ENCODE assay signal across 24 cellular contexts in the genomic region with DNA sequence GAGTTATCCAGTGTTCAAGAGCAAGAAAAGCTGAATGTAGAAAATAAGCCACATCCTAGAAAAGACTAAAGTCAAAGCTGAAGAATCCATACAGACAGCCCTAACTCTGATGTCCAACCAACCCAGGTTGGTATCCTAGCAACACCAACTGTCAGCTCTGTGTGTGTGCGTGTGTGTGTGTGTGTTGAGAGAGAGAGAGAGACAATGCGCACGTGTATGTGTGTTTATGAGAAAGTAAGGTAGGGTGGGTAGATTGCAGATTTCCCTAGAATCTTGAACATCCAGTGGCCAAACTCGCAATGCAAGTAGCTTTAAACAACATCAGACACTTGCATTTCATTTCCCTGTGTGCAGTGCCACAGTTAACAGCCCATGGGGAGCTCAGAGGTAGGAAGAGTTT.
"Had no signal": no experiment of that assay in that cellular context is flagged by ENCODE, and none has a peak within 500 bp of the region (broad histone marks: within the 10 kb centered on the region; RNA-seq: fewer than 3 reads in every experiment).

No MANE protein-coding gene starts in this region.

- H3K79me2 ChIP-seq: parathyroid adenoma had no signal

- H3K27me3 ChIP-seq: adrenal gland, breast epithelium, gastrocnemius medialis, heart left ventricle, spleen, testis, upper lobe of left lung had no signal

- H3K4me3 Mint-ChIP-seq: activated CD4-positive, alpha-beta memory T cell treated with anti-CD3 and anti-CD28 coated beads for 36 hours; activated T-helper 1 cell treated with anti-CD3 and anti-CD28 coated beads, Interleukin-12 subunit alpha, Interleukin-12 subunit beta, Interleukin-2, Interleukin-4 antibody, amounts not matched to agents 30 ng/mL and 10 ng/mL and 1 ng/mL, durations not matched to agents 14 hours and 24 hours and 36 hours; immature natural killer cell; memory B cell; naive B cell; stimulated activated memory B cell treated with anti-CD40 and anti-IgM and Interleukin-4, amounts not matched to agents 10 μg/mL and 1 μg/mL and 100 μg/mL, for 72 hours; T-helper 2 cell treated with Interferon-gamma antibody and Interleukin-4, amounts not matched to agents 5 μg/mL and 100 μg/mL, for 36 hours; WTC11 had no signal

- H2AFZ ChIP-seq: parathyroid adenoma had no signal

- ATAC-seq: activated naive CD4-positive, alpha-beta T cell treated with anti-CD3 and anti-CD28 coated beads, Interleukin-2, amount 50 U/mL, for 72 hours; gastrocnemius medialis; heart left ventricle; mucosa of descending colon; stimulated activated memory B cell treated with anti-CD40 and anti-IgM and Interleukin-4, amounts not matched to agents 10 μg/mL and 1 μg/mL and 100 μg/mL, for 72 hours; WTC11 had no signal

- FAIRE-seq: astrocyte had no signal

- DNase-seq: activated CD4-positive, alpha-beta memory T cell treated with anti-CD3 and anti-CD28 coated beads for 36 hours; activated CD4-positive, alpha-beta T cell treated with anti-CD3 and anti-CD28 coated beads for 4 hours; activated gamma-delta T cell treated with Interleukin-2 at 50 U/mL for 16 hours; activated T-cell treated with anti-CD3 and anti-CD28 coated beads for 4 hours; adrenal gland; gastrocnemius medialis; heart left ventricle; immature natural killer cell; mucosa of descending colon; naive B cell; spleen; stimulated activated CD4-positive, alpha-beta T cell treated with anti-CD3 and anti-CD28 coated beads, Interleukin-4, amount 100 ng/mL, for 4 hours; testis; upper lobe of left lung had no signal

- H3K9me3 ChIP-seq: adrenal gland, breast epithelium, gastrocnemius medialis, heart left ventricle, mucosa of descending colon, spleen, testis, upper lobe of left lung had no signal

- H3K4me1 ChIP-seq: adrenal gland, breast epithelium, gastrocnemius medialis, heart left ventricle, parathyroid adenoma, spleen, testis, upper lobe of left lung had no signal

- H3K9me3 Mint-ChIP-seq: activated CD4-positive, alpha-beta memory T cell treated with anti-CD3 and anti-CD28 coated beads for 36 hours; activated naive CD4-positive, alpha-beta T cell treated with anti-CD3 and anti-CD28 coated beads, Interleukin-2, amount 50 U/mL, for 72 hours; activated T-helper 1 cell treated with anti-CD3 and anti-CD28 coated beads, Interleukin-12 subunit alpha, Interleukin-12 subunit beta, Interleukin-2, Interleukin-4 antibody, amounts not matched to agents 30 ng/mL and 10 ng/mL and 1 ng/mL, durations not matched to agents 14 hours and 24 hours and 36 hours; stimulated activated memory B cell treated with anti-CD40 and anti-IgM and Interleukin-4, amounts not matched to agents 10 μg/mL and 1 μg/mL and 100 μg/mL, for 72 hours; T-helper 2 cell treated with Interferon-gamma antibody and Interleukin-4, amounts not matched to agents 5 μg/mL and 100 μg/mL, for 36 hours; WTC11 had no signal

- H3K36me3 ChIP-seq: adrenal gland, breast epithelium, gastrocnemius medialis, heart left ventricle, spleen, upper lobe of left lung had no signal

- H3K27ac Mint-ChIP-seq: activated CD4-positive, alpha-beta memory T cell treated with anti-CD3 and anti-CD28 coated beads for 36 hours; activated naive CD4-positive, alpha-beta T cell treated with anti-CD3 and anti-CD28 coated beads, Interleukin-2, amount 50 U/mL, for 72 hours; activated T-helper 1 cell treated with anti-CD3 and anti-CD28 coated beads, Interleukin-12 subunit alpha, Interleukin-12 subunit beta, Interleukin-2, Interleukin-4 antibody, amounts not matched to agents 30 ng/mL and 10 ng/mL and 1 ng/mL, durations not matched to agents 14 hours and 24 hours and 36 hours; immature natural killer cell; memory B cell; naive B cell; stimulated activated memory B cell treated with anti-CD40 and anti-IgM and Interleukin-4, amounts not matched to agents 10 μg/mL and 1 μg/mL and 100 μg/mL, for 72 hours; T-helper 2 cell treated with Interferon-gamma antibody and Interleukin-4, amounts not matched to agents 5 μg/mL and 100 μg/mL, for 36 hours; WTC11 had no signal

- H3K27ac ChIP-seq: adrenal gland, breast epithelium, coronary artery, gastrocnemius medialis, heart left ventricle, parathyroid adenoma, spleen, testis, upper lobe of left lung had no signal

- H3K9ac ChIP-seq: parathyroid adenoma had no signal

- H3K4me3 ChIP-seq: adrenal gland, breast epithelium, coronary artery, gastrocnemius medialis, heart left ventricle, mucosa of descending colon, spleen, testis, upper lobe of left lung had no signal

- H3K4me1 Mint-ChIP-seq: immature natural killer cell; memory B cell; naive B cell; stimulated activated memory B cell treated with anti-CD40 and anti-IgM and Interleukin-4, amounts not matched to agents 10 μg/mL and 1 μg/mL and 100 μg/mL, for 72 hours; WTC11 had no signal

- H3K27me3 Mint-ChIP-seq: activated CD4-positive, alpha-beta memory T cell treated with anti-CD3 and anti-CD28 coated beads for 36 hours; stimulated activated memory B cell treated with anti-CD40 and anti-IgM and Interleukin-4, amounts not matched to agents 10 μg/mL and 1 μg/mL and 100 μg/mL, for 72 hours had no signal

- H3K36me3 Mint-ChIP-seq: activated CD4-positive, alpha-beta memory T cell treated with anti-CD3 and anti-CD28 coated beads for 36 hours; activated naive CD4-positive, alpha-beta T cell treated with anti-CD3 and anti-CD28 coated beads, Interleukin-2, amount 50 U/mL, for 72 hours; immature natural killer cell; memory B cell; naive B cell; stimulated activated memory B cell treated with anti-CD40 and anti-IgM and Interleukin-4, amounts not matched to agents 10 μg/mL and 1 μg/mL and 100 μg/mL, for 72 hours; WTC11 had no signal
